1 cellular context compared by ENCODE assay signal in genomic region chr17:49337900-49338299, GRCh38.
A peak's percentile ranks its signal among the peaks of the same experiment; 100 is the strongest.
TF ChIP-seq lines count a peak whose summit lies in the region.

No MANE protein-coding gene starts in this region.

TF ChIP-seq in K562, 482 proteins besides CTCF, POLR2A, EP300 and RAD21 (continues in another document):
- TF ChIP-seq FOSL1 (tag; conservative IDR thresholded peaks at IDR 0.05) (peak; percentile 52; the same call in 1 of the 2 replicates), SMARCE1 (IDR thresholded peaks at IDR 0.05) (peak; percentile 73), IRF1 (CRISPR knock-in tag; IDR thresholded peaks at IDR 0.05; ENCODE audit: borderline replicate concordance) (no peak), FOXA3 (CRISPR knock-in tag; conservative IDR thresholded peaks at IDR 0.05 in 1 of 2, IDR thresholded peaks at IDR 0.05 in 1 of 2) (no peak), ATF3 (IDR thresholded peaks at IDR 0.05) (peak; percentile 58; the same call in 1 of the 2 replicates), ATF3 (CRISPR knock-in tag; conservative IDR thresholded peaks at IDR 0.05) (no peak), ZNF174 (CRISPR knock-in tag; IDR thresholded peaks at IDR 0.05) (no peak), FOXA1 (IDR thresholded peaks at IDR 0.05; ENCODE audit: borderline replicate concordance) (no peak), ZNF717 (CRISPR knock-in tag; IDR thresholded peaks at IDR 0.05) (no peak), HMBOX1 (IDR thresholded peaks at IDR 0.05) (peak; percentile 66; the same call in 1 of the 2 replicates), JUN (IDR thresholded peaks at IDR 0.05; ENCODE audit: borderline replicate concordance, low read depth, low read length) (0 out of 2 replicates have a peak, but pooled peaks have one; percentile 43), JUN (CRISPR knock-in tag; IDR thresholded peaks at IDR 0.05; ENCODE audit: borderline replicate concordance) (no peak), NELFE (IDR thresholded peaks at IDR 0.05; ENCODE audit: insufficient read depth, insufficient read length) (no peak), YBX1 (IDR thresholded peaks at IDR 0.05) (no peak), NFE2L1 (tag; IDR thresholded peaks at IDR 0.05; ENCODE audit: borderline replicate concordance, low read depth) (no peak), CBX1 (IDR thresholded peaks at IDR 0.05; ENCODE audit: low read depth) (no peak), NR2C2 (CRISPR knock-in tag; IDR thresholded peaks at IDR 0.05) (no peak), NR2C2 (tag; IDR thresholded peaks at IDR 0.05) (no peak), ZFP1 (CRISPR knock-in tag; IDR thresholded peaks at IDR 0.05) (no peak), CREM (IDR thresholded peaks at IDR 0.05; ENCODE audit: low read depth) (0 out of 2 replicates have a peak, but pooled peaks have one; percentile 20), ESRRB (CRISPR knock-in tag; IDR thresholded peaks at IDR 0.05; ENCODE audit: borderline replicate concordance) (no peak), DIDO1 (tag; IDR thresholded peaks at IDR 0.05; ENCODE audit: low read depth) (no peak), ZKSCAN8 (CRISPR knock-in tag; IDR thresholded peaks at IDR 0.05) (no peak), MEF2D (tag; conservative IDR thresholded peaks at IDR 0.05; ENCODE audit: low read depth) (no peak), NCOA1 (IDR thresholded peaks at IDR 0.05; ENCODE audit: low read depth) (no peak), ZBTB8A (IDR thresholded peaks at IDR 0.05; ENCODE audit: partially characterized antibody) (no peak), SMAD2 (IDR thresholded peaks at IDR 0.05; ENCODE audit: low read depth, low read length) (no peak), TFAM (CRISPR knock-in tag; conservative IDR thresholded peaks at IDR 0.05) (no peak), RFX1 (IDR thresholded peaks at IDR 0.05) (no peak), ZNF324 (CRISPR knock-in tag; IDR thresholded peaks at IDR 0.05) (no peak), ZNF274 (IDR thresholded peaks at IDR 0.05; ENCODE audit: borderline replicate concordance, low read depth, low read length) (no peak), C11orf30 (IDR thresholded peaks at IDR 0.05; ENCODE audit: low read depth) (no peak), ZNF766 (CRISPR knock-in tag; conservative IDR thresholded peaks at IDR 0.05) (no peak), RBM34 (IDR thresholded peaks at IDR 0.05; ENCODE audit: borderline replicate concordance, insufficient read depth, low read length) (no peak), U2AF1 (optimal IDR thresholded peaks at IDR 0.05; ENCODE audit: low read depth, low read length) (no peak), CHCHD3 (CRISPR knock-in tag; IDR thresholded peaks at IDR 0.05) (no peak), CCNT2 (IDR thresholded peaks at IDR 0.05; ENCODE audit: borderline replicate concordance, extremely low read depth, insufficient read length, low read depth, low read length) (no peak), STAT5B (CRISPR knock-in tag; IDR thresholded peaks at IDR 0.05) (no peak), SOX6 (IDR thresholded peaks at IDR 0.05) (no peak), ZNF165 (CRISPR knock-in tag; IDR thresholded peaks at IDR 0.05; ENCODE audit: borderline replicate concordance) (no peak), DPF2 (IDR thresholded peaks at IDR 0.05) (peak; percentile 68), KDM5B (IDR thresholded peaks at IDR 0.05; ENCODE audit: insufficient replicate concordance, low read depth, low read length) (no peak), LCOR (CRISPR knock-in tag; IDR thresholded peaks at IDR 0.05) (no peak), ZKSCAN1 (IDR thresholded peaks at IDR 0.05; ENCODE audit: low read depth, low read length) (no peak), NFYB (IDR thresholded peaks at IDR 0.05; ENCODE audit: extremely low read depth, insufficient read length) (no peak), CHD1 (IDR thresholded peaks at IDR 0.05; ENCODE audit: low read length) (no peak), GATAD2A (IDR thresholded peaks at IDR 0.05) (0 out of 2 replicates have a peak, but pooled peaks have one; percentile 7), ZNF384 (IDR thresholded peaks at IDR 0.05; ENCODE audit: low read depth, low read length) (peak; percentile 33; the same call in 1 of the 2 replicates), ARID1B (IDR thresholded peaks at IDR 0.05) (peak; percentile 37), SREBF1 (IDR thresholded peaks at IDR 0.05; ENCODE audit: borderline replicate concordance, low read depth, low read length) (no peak), ZNF121 (CRISPR knock-in tag; conservative IDR thresholded peaks at IDR 0.05) (no peak), JUND (IDR thresholded peaks at IDR 0.05; ENCODE audit: borderline replicate concordance, low read depth, low read length) (peak; percentile 74), JUND (tag; IDR thresholded peaks at IDR 0.05; ENCODE audit: borderline replicate concordance, low read depth, low read length) (0 out of 3 replicates have a peak, but pooled peaks have one; percentile 44), ZNF407 (IDR thresholded peaks at IDR 0.05; ENCODE audit: low read depth) (no peak), NR1H2 (CRISPR knock-in tag; IDR thresholded peaks at IDR 0.05) (no peak)
- TF ChIP-seq, protein P1, sequence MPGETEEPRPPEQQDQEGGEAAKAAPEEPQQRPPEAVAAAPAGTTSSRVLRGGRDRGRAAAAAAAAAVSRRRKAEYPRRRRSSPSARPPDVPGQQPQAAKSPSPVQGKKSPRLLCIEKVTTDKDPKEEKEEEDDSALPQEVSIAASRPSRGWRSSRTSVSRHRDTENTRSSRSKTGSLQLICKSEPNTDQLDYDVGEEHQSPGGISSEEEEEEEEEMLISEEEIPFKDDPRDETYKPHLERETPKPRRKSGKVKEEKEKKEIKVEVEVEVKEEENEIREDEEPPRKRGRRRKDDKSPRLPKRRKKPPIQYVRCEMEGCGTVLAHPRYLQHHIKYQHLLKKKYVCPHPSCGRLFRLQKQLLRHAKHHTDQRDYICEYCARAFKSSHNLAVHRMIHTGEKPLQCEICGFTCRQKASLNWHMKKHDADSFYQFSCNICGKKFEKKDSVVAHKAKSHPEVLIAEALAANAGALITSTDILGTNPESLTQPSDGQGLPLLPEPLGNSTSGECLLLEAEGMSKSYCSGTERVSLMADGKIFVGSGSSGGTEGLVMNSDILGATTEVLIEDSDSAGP (CRISPR knock-in tag; IDR thresholded peaks at IDR 0.05) = no peak
- TF ChIP-seq, protein P2, sequence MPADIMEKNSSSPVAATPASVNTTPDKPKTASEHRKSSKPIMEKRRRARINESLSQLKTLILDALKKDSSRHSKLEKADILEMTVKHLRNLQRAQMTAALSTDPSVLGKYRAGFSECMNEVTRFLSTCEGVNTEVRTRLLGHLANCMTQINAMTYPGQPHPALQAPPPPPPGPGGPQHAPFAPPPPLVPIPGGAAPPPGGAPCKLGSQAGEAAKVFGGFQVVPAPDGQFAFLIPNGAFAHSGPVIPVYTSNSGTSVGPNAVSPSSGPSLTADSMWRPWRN (IDR thresholded peaks at IDR 0.05; ENCODE audit: low read depth) = no peak
- TF ChIP-seq, protein P3, sequence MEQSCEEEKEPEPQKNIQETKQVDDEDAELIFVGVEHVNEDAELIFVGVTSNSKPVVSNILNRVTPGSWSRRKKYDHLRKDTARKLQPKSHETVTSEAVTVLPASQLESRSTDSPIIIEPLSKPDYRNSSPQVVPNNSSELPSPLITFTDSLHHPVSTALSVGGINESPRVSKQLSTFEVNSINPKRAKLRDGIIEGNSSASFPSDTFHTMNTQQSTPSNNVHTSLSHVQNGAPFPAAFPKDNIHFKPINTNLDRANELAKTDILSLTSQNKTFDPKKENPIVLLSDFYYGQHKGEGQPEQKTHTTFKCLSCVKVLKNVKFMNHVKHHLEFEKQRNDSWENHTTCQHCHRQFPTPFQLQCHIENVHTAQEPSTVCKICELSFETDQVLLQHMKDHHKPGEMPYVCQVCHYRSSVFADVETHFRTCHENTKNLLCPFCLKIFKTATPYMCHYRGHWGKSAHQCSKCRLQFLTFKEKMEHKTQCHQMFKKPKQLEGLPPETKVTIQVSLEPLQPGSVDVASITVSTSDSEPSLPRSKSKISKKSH (CRISPR knock-in tag; IDR thresholded peaks at IDR 0.05) = no peak
- TF ChIP-seq, protein P4, sequence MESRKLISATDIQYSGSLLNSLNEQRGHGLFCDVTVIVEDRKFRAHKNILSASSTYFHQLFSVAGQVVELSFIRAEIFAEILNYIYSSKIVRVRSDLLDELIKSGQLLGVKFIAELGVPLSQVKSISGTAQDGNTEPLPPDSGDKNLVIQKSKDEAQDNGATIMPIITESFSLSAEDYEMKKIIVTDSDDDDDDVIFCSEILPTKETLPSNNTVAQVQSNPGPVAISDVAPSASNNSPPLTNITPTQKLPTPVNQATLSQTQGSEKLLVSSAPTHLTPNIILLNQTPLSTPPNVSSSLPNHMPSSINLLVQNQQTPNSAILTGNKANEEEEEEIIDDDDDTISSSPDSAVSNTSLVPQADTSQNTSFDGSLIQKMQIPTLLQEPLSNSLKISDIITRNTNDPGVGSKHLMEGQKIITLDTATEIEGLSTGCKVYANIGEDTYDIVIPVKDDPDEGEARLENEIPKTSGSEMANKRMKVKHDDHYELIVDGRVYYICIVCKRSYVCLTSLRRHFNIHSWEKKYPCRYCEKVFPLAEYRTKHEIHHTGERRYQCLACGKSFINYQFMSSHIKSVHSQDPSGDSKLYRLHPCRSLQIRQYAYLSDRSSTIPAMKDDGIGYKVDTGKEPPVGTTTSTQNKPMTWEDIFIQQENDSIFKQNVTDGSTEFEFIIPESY (CRISPR knock-in tag; IDR thresholded peaks at IDR 0.05) = peak; percentile 68
